In genomic region chr16:85641305-85641704, GRCh38 we compare ENCODE assay signal across 1 cellular context.
TF ChIP-seq lines count a peak whose summit lies in the region.

No MANE protein-coding gene starts in this region.

TF ChIP-seq in endothelial cell of umbilical vein, 7 proteins besides CTCF, POLR2A, EP300 and RAD21:
- TF ChIP-seq GATA2 (IDR thresholded peaks at IDR 0.05; ENCODE audit: insufficient read depth, insufficient read length, low read depth, low read length) (no peak), MYC (IDR thresholded peaks at IDR 0.05; ENCODE audit: low read depth, low read length) (no peak), JUN (IDR thresholded peaks at IDR 0.05; ENCODE audit: borderline replicate concordance, insufficient read depth, insufficient read length, low read depth) (no peak), MAX (IDR thresholded peaks at IDR 0.05; ENCODE audit: insufficient read depth, insufficient read length) (no peak), EZH2 (IDR thresholded peaks at IDR 0.05; ENCODE audit: borderline replicate concordance, low read depth, low read length, severe bottlenecking) (no peak), FOS (IDR thresholded peaks at IDR 0.05; ENCODE audit: borderline replicate concordance, insufficient read depth, low read length) (no peak), POLR2AphosphoS5 (IDR thresholded peaks at IDR 0.05; ENCODE audit: insufficient read depth, low read depth, low read length) (no peak)
